Comparison of ENCODE assay signal across 27 cellular contexts in the genomic region with DNA sequence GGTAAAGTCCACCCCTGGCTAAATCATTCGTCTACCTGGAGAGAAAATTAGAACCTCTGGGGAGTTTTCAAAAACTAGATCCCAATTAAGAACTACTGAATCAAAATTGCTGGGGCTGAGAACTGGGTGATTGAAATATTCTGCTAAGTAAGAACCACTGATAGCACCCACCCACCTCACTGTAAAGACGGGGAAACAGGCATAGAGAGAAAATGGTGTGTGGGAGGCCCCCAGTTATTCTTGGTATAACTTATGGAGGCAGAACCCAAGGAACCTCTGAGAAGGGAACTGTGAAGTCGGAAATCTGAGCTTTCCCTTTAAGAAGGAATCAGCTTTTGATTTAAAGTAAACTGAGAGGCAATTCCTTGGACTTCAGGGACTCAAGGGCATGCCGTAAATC. TPM values are rescaled to one million over a fixed set of nuclear protein-coding genes. Genes with fewer than 3 reads are reported as not detected.
A peak's percentile ranks its signal among the peaks of the same experiment; 100 is the strongest.
DNase-seq lines count a peak whose midpoint lies in the region; ATAC-seq and TF ChIP-seq lines count a peak whose summit lies in the region.
"Had no signal": no experiment of that assay in that cellular context is flagged by ENCODE, and none has a peak within 500 bp of the region (broad histone marks: within the 10 kb centered on the region; RNA-seq: fewer than 3 reads in every experiment).

No MANE protein-coding gene starts in this region.

- ATAC-seq in activated CD4-positive, alpha-beta T cell treated with anti-CD3 and anti-CD28 coated beads for 36 hours = no peak
- no peak for ATAC-seq in HG02623 (IDR thresholded peaks at IDR 0.05; ENCODE audit: unreplicated experiment)
- no peak for ATAC-seq in natural killer cell treated with Interleukin-12 subunit alpha and Interleukin-12 subunit beta and Interleukin-15 and Interleukin-18, amount 100 ng/mL, for 72 hours
- ATAC-seq: activated naive CD4-positive, alpha-beta T cell treated with anti-CD3 and anti-CD28 coated beads, Interleukin-2, amount 50 U/mL, for 72 hours; foreskin keratinocyte; GM23338; SK-N-SH treated with all-trans-retinoic acid at 6 μM for 48 hours; stimulated activated naive B cell treated with anti-CD40 and anti-IgM and Interleukin-4, amounts not matched to agents 10 μg/mL and 1 μg/mL and 100 μg/mL, for 72 hours had no signal

- no peak overlapping the region for H3K9ac ChIP-seq in parathyroid adenoma

- H3K36me3 Mint-ChIP-seq in activated CD4-positive, alpha-beta T cell treated with anti-CD3 and anti-CD28 coated beads for 36 hours (ENCODE audit: low read depth) = no peaks in the 10 kb centered on the region
- H3K36me3 Mint-ChIP-seq in type B pancreatic cell = no peaks in the 10 kb centered on the region
- H3K36me3 Mint-ChIP-seq in natural killer cell treated with Interleukin-12 subunit alpha and Interleukin-12 subunit beta and Interleukin-15 and Interleukin-18, amount 100 ng/mL, for 72 hours = no peaks in the 10 kb centered on the region
- H3K36me3 Mint-ChIP-seq: activated naive CD4-positive, alpha-beta T cell treated with anti-CD3 and anti-CD28 coated beads, Interleukin-2, amount 50 U/mL, for 72 hours had no signal

- H3K4me1 Mint-ChIP-seq in activated CD4-positive, alpha-beta T cell treated with anti-CD3 and anti-CD28 coated beads for 36 hours = peaks cover 6% of the 10 kb centered on the region
- peaks cover 23% of the 10 kb centered on the region for H3K4me1 Mint-ChIP-seq in type B pancreatic cell (ENCODE audit: unreplicated experiment)
- peaks cover 9 to 15% of the 10 kb centered on the region in 2 donors for H3K4me1 Mint-ChIP-seq in natural killer cell treated with Interleukin-12 subunit alpha and Interleukin-12 subunit beta and Interleukin-15 and Interleukin-18, amount 100 ng/mL, for 72 hours (ENCODE audit: low read depth in 2 of 2)

- H3K4me1 ChIP-seq in hepatocyte (ENCODE audit: insufficient read depth) (peaks cover 27% of the 10 kb centered on the region), parathyroid adenoma (no peaks in the 10 kb centered on the region)
- H3K4me1 ChIP-seq: foreskin keratinocyte had no signal

- no peaks in the 10 kb centered on the region for H3K36me3 ChIP-seq in hepatocyte (replicated peaks; ENCODE audit: insufficient read depth, low read depth)
- H3K36me3 ChIP-seq in parathyroid adenoma (ENCODE audit: control insufficient read depth, insufficient read depth, low read length) = no peaks in the 10 kb centered on the region
- H3K36me3 ChIP-seq: neutrophil, tibial artery had no signal

- peak overlapping the region; percentile 86 for H3K27ac ChIP-seq in hepatocyte
- no peak overlapping the region for H3K27ac ChIP-seq in parathyroid adenoma
- H3K27ac ChIP-seq: 22Rv1, epithelial cell of prostate, foreskin keratinocyte, neutrophil, tibial artery had no signal

- no peak for TF ChIP-seq CTCF in hepatocyte (IDR thresholded peaks at IDR 0.05; ENCODE audit: poor library complexity)
- TF ChIP-seq CTCF in parathyroid adenoma (IDR thresholded peaks at IDR 0.05) = no peak
- no peak for TF ChIP-seq CTCF in type B pancreatic cell (conservative IDR thresholded peaks at IDR 0.05)

- WGBS in hepatocyte (ENCODE audit: low lambda C conversion rate, missing lambda C conversion rate) = 56% methylated on average over 4 of the region's 4 CpGs

- H3K27me3 Mint-ChIP-seq in activated CD4-positive, alpha-beta T cell treated with anti-CD3 and anti-CD28 coated beads for 36 hours = no peaks in the 10 kb centered on the region
- H3K27me3 Mint-ChIP-seq in type B pancreatic cell = no peaks in the 10 kb centered on the region
- no peaks in the 10 kb centered on the region for H3K27me3 Mint-ChIP-seq in natural killer cell treated with Interleukin-12 subunit alpha and Interleukin-12 subunit beta and Interleukin-15 and Interleukin-18, amount 100 ng/mL, for 72 hours
- H3K27me3 Mint-ChIP-seq: CD8-positive, alpha-beta memory T cell; stimulated activated naive B cell treated with anti-CD40 and anti-IgM and Interleukin-4, amounts not matched to agents 10 μg/mL and 1 μg/mL and 100 μg/mL, for 72 hours had no signal

- H3K27me3 ChIP-seq in hepatocyte (no peaks in the 10 kb centered on the region), parathyroid adenoma (ENCODE audit: control insufficient read depth, insufficient read depth, low read length) (no peaks in the 10 kb centered on the region)
- H3K27me3 ChIP-seq: neutrophil had no signal

- H3K4me3 Mint-ChIP-seq in activated CD4-positive, alpha-beta T cell treated with anti-CD3 and anti-CD28 coated beads for 36 hours = no peak overlapping the region
- no peak overlapping the region for H3K4me3 Mint-ChIP-seq in type B pancreatic cell
- no peak overlapping the region for H3K4me3 Mint-ChIP-seq in natural killer cell treated with Interleukin-12 subunit alpha and Interleukin-12 subunit beta and Interleukin-15 and Interleukin-18, amount 100 ng/mL, for 72 hours
- H3K4me3 Mint-ChIP-seq: CD8-positive, alpha-beta memory T cell; GM23338; stimulated activated naive B cell treated with anti-CD40 and anti-IgM and Interleukin-4, amounts not matched to agents 10 μg/mL and 1 μg/mL and 100 μg/mL, for 72 hours had no signal

- intact Hi-C loops in activated CD4-positive, alpha-beta T cell treated with anti-CD3 and anti-CD28 coated beads for 36 hours (cut with DNase I, micrococcal nuclease) = no loop called here

- no peaks in the 10 kb centered on the region for H3K9me3 ChIP-seq in hepatocyte (ENCODE audit: low read depth)
- no peaks in the 10 kb centered on the region for H3K9me3 ChIP-seq in parathyroid adenoma (ENCODE audit: control insufficient read depth, low read length)
- H3K9me3 ChIP-seq: neutrophil, tibial artery had no signal

- H2AFZ ChIP-seq in hepatocyte (peak overlapping the region; percentile 59), parathyroid adenoma (peak overlapping the region; percentile 12)
- H2AFZ ChIP-seq: GM23338 had no signal

- POLR2A ChIA-PET in activated CD4-positive, alpha-beta T cell treated with anti-CD3 and anti-CD28 coated beads for 36 hours (lab: Charles Lee) = interaction anchor here (0.5 kb wide), 1 partner anchor 227 kb away, joined by 3 read pairs; no protein-coding TSS in a partner anchor

- peak overlapping the region; percentile 38 for H3K27ac Mint-ChIP-seq in activated CD4-positive, alpha-beta T cell treated with anti-CD3 and anti-CD28 coated beads for 36 hours
- H3K27ac Mint-ChIP-seq in type B pancreatic cell = peak overlapping the region; percentile 9
- H3K27ac Mint-ChIP-seq in natural killer cell treated with Interleukin-12 subunit alpha and Interleukin-12 subunit beta and Interleukin-15 and Interleukin-18, amount 100 ng/mL, for 72 hours = no peak overlapping the region
- H3K27ac Mint-ChIP-seq: GM23338; stimulated activated naive B cell treated with anti-CD40 and anti-IgM and Interleukin-4, amounts not matched to agents 10 μg/mL and 1 μg/mL and 100 μg/mL, for 72 hours had no signal

- no peaks in the 10 kb centered on the region for H3K79me2 ChIP-seq in hepatocyte
- H3K79me2 ChIP-seq in parathyroid adenoma = no peaks in the 10 kb centered on the region

- H3K9me3 Mint-ChIP-seq in activated CD4-positive, alpha-beta T cell treated with anti-CD3 and anti-CD28 coated beads for 36 hours (ENCODE audit: low read depth) = no peaks in the 10 kb centered on the region
- no peaks in the 10 kb centered on the region for H3K9me3 Mint-ChIP-seq in type B pancreatic cell
- no peaks in the 10 kb centered on the region for H3K9me3 Mint-ChIP-seq in natural killer cell treated with Interleukin-12 subunit alpha and Interleukin-12 subunit beta and Interleukin-15 and Interleukin-18, amount 100 ng/mL, for 72 hours
- H3K9me3 Mint-ChIP-seq: activated naive CD4-positive, alpha-beta T cell treated with anti-CD3 and anti-CD28 coated beads, Interleukin-2, amount 50 U/mL, for 72 hours; CD8-positive, alpha-beta memory T cell; GM23338; stimulated activated naive B cell treated with anti-CD40 and anti-IgM and Interleukin-4, amounts not matched to agents 10 μg/mL and 1 μg/mL and 100 μg/mL, for 72 hours had no signal

- H3K9me2 ChIP-seq in hepatocyte (replicated peaks; ENCODE audit: insufficient read depth) = no peaks in the 10 kb centered on the region

- H3K4me3 ChIP-seq in hepatocyte (no peak overlapping the region), parathyroid adenoma (ENCODE audit: low read depth, low read length) (no peak overlapping the region)
- H3K4me3 ChIP-seq: GM23338, tibial artery had no signal

- H3K4me2 ChIP-seq in hepatocyte (peak overlapping the region; percentile 55), parathyroid adenoma (ENCODE audit: low read length) (no peak overlapping the region)
- H3K4me2 ChIP-seq: GM23338 had no signal

- no peaks in the 10 kb centered on the region for H4K20me1 ChIP-seq in hepatocyte (ENCODE audit: insufficient read depth, poor library complexity, severe bottlenecking)

- DNase-seq in activated CD4-positive, alpha-beta T cell treated with anti-CD3 and anti-CD28 coated beads for 36 hours = no peak
- DNase-seq in activated CD4-positive, alpha-beta T cell treated with anti-CD3 and anti-CD28 coated beads for 1 hour = no peak
- DNase-seq in hepatocyte (ENCODE audit: low spot score) (no peak), type B pancreatic cell (ENCODE audit: extremely low spot score, unreplicated experiment) (no peak), medulla oblongata (ENCODE audit: extremely low spot score) (no peak)
- DNase-seq in natural killer cell treated with Interleukin-12 subunit alpha and Interleukin-12 subunit beta and Interleukin-15 and Interleukin-18, amount 100 ng/mL, for 72 hours (ENCODE audit: low spot score) = no peak
- DNase-seq: activated CD4-positive, alpha-beta T cell treated with anti-CD3 and anti-CD28 coated beads, Interleukin-2, amount 50 U/mL, for 1 hour; CD8-positive, alpha-beta memory T cell; DMS153; foreskin keratinocyte; hippocampal formation; left ventricle myocardium superior; NCI-H1105 treated with DMSO at 0.1 percent for 48 hours; NCI-H2029 treated with DMSO at 0.1 percent for 48 hours; stimulated activated CD4-positive, alpha-beta T cell treated with anti-CD3 and anti-CD28 coated beads, Interleukin-12 subunit alpha, Interleukin-12 subunit beta, amount 100 ng/mL, for 4 hours; stimulated activated CD4-positive, alpha-beta T cell treated with anti-CD3 and anti-CD28 coated beads, Interleukin-4, amount 100 ng/mL, for 24 hours; stimulated activated naive B cell treated with anti-CD40 and anti-IgM and Interleukin-4, amounts not matched to agents 10 μg/mL and 1 μg/mL and 100 μg/mL, for 72 hours; T-helper 2 cell; tibial artery had no signal

- CTCF ChIA-PET in activated CD4-positive, alpha-beta T cell treated with anti-CD3 and anti-CD28 coated beads for 36 hours (lab: Charles Lee) = interaction anchor here (0.6 kb wide), 2 partner anchors 30 to 456 kb away, joined by 3 read pairs; no protein-coding TSS in a partner anchor

RNA-seq across cellular contexts. Expression of a gene that starts 53.1 kb away (rescaled TPM):
- 10 to 100 TPM; 19.6 to 21.5 TPM for total RNA-seq in activated CD4-positive, alpha-beta T cell treated with anti-CD3 and anti-CD28 coated beads for 36 hours
- total RNA-seq in hepatocyte = 14.0 and 17.8 TPM in 2 replicates
- polyA plus RNA-seq in hepatocyte = 21.8 and 23.4 TPM in 2 replicates
- 17.9 and 23.9 TPM in 2 replicates for total RNA-seq in type B pancreatic cell (ENCODE audit: low replicate concordance)
- 10 to 100 TPM; 19.9 to 22.6 TPM for total RNA-seq in natural killer cell treated with Interleukin-12 subunit alpha and Interleukin-12 subunit beta and Interleukin-15 and Interleukin-18, amount 100 ng/mL, for 72 hours

Comparison
In these comparisons a context has a peak if more than half of its experiments do, and no peak if none do; other contexts are left out.
1. H3K27ac Mint-ChIP-seq: peak in activated CD4-positive, alpha-beta T cell treated with anti-CD3 and anti-CD28 coated beads for 36 hours (single experiment) and type B pancreatic cell (single experiment); none in natural killer cell treated with Interleukin-12 subunit alpha and Interleukin-12 subunit beta and Interleukin-15 and Interleukin-18, amount 100 ng/mL, for 72 hours (0 of 2).